ENCODE assay signal across 18 cellular contexts in the genomic region with DNA sequence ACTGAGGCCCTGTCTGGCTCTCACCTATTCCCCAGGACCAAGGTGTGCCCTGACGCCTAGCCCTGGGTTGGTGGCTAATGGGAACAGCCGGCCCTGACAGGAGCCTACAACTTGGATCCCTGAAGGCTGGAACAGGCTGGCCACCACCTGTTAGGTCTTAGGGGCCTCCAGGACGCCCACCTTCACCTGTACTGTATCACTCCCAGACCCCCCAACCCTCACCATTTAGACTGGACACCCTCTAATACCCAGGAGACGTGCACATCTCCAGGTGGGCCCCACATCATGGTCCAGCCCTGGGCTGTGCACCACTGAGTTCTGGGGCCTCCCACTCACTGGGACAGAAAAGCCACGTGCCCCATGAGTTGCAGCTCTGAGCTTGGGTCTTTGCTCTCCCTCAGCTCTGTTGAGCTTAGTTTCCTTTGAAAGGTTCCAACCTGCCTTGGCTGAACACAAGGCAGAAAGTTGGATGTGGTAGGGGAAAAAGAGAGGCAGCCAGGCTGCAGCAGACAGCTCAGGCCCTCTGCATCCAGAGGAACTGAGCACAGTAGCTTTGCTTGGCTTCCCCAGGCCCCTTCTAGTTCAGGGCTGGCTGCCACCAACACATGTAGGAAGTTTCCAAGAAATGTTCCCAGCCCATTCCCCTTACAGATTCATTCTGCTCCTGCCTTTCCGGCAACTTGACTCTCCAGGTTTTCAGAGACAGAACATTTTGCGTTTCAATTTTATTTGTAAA.
DNase-seq lines count a peak whose midpoint lies in the region; ATAC-seq and TF ChIP-seq lines count a peak whose summit lies in the region.
"Had no signal": no experiment of that assay in that cellular context is flagged by ENCODE, and none has a peak within 500 bp of the region (broad histone marks: within the 10 kb centered on the region; RNA-seq: fewer than 3 reads in every experiment).

No MANE protein-coding gene starts in this region.

- no peak for TF ChIP-seq POLR2A in sigmoid colon (IDR thresholded peaks at IDR 0.05)

- H2AFZ ChIP-seq in Karpas-422 (ENCODE audit: low read length) = no peak overlapping the region

- TF ChIP-seq EP300 in sigmoid colon (IDR thresholded peaks at IDR 0.05) = no peak

- BruUV-seq in Caco-2 (replicated peaks; lab: Mats Ljungman, UMichigan) = no TSS peak

- H3K4me3 ChIP-seq in Caco-2 (ENCODE audit: low read depth, low read length) (no peak overlapping the region), Karpas-422 (ENCODE audit: low read length) (no peak overlapping the region), sigmoid colon (no peak overlapping the region)
- H3K4me3 ChIP-seq: MG63 had no signal

- H3K9me3 ChIP-seq in Caco-2 (no peaks in the 10 kb centered on the region), Karpas-422 (ENCODE audit: low read length) (no peaks in the 10 kb centered on the region), sigmoid colon (no peaks in the 10 kb centered on the region)
- H3K9me3 ChIP-seq: MG63 had no signal

- ATAC-seq in memory B cell (ENCODE audit: low read depth) (no peak), foreskin keratinocyte (no peak), HG03159 (IDR thresholded peaks at IDR 0.05; ENCODE audit: unreplicated experiment) (no peak)

- POLR2A ChIA-PET in Caco-2 (lab: Charles Lee) = no interaction called here

- CTCF ChIA-PET in Caco-2 (lab: Charles Lee) = no interaction called here

- H3K36me3 Mint-ChIP-seq in Caco-2 (ENCODE audit: insufficient read depth, unreplicated experiment) (peaks cover 7% of the 10 kb centered on the region), memory B cell (peaks cover 3% of the 10 kb centered on the region)
- H3K36me3 Mint-ChIP-seq: CD14-positive monocyte had no signal

- no peaks in the 10 kb centered on the region for H3K9me2 ChIP-seq in Karpas-422 (replicated peaks; ENCODE audit: insufficient read depth, low read length)

- intact Hi-C loops in Caco-2 (cut with micrococcal nuclease; ENCODE audit: unreplicated experiment) = loop anchor here (10.0 kb wide), 2 partner anchors 423 to 1047 kb away; a partner anchor contains a TSS
- intact Hi-C loops in sigmoid colon (cut with DNase I) = no loop called here

- no peaks in the 10 kb centered on the region for H3K79me2 ChIP-seq in Karpas-422 (ENCODE audit: low read length)

- 72% methylated on average over 7 of the region's 7 CpGs for WGBS in sigmoid colon, 2 donors

- H3K9me3 Mint-ChIP-seq in Caco-2 (ENCODE audit: unreplicated experiment) (no peaks in the 10 kb centered on the region), memory B cell (no peaks in the 10 kb centered on the region)

- TF ChIP-seq CTCF in Caco-2 (IDR thresholded peaks at IDR 0.05; ENCODE audit: insufficient read depth in 1 of 2, low read depth in 1 of 2, low read length in 1 of 2, severe bottlenecking in 1 of 2, unreplicated experiment in 1 of 2) (no peak), sigmoid colon (IDR thresholded peaks at IDR 0.05) (no peak), foreskin keratinocyte (conservative IDR thresholded peaks at IDR 0.05) (no peak)

- H3K4me3 Mint-ChIP-seq in Caco-2 (ENCODE audit: unreplicated experiment) = no peak overlapping the region
- no peak overlapping the region for H3K4me3 Mint-ChIP-seq in memory B cell
- H3K4me3 Mint-ChIP-seq: CD14-positive monocyte had no signal

- H3K27me3 ChIP-seq in Caco-2 (replicated peaks; ENCODE audit: control insufficient read depth, insufficient read depth, low read length) = no peaks in the 10 kb centered on the region
- no peaks in the 10 kb centered on the region for H3K27me3 ChIP-seq in Karpas-422 (ENCODE audit: low read length)
- no peaks in the 10 kb centered on the region for H3K27me3 ChIP-seq in sigmoid colon
- H3K27me3 ChIP-seq in foreskin keratinocyte = peaks cover 2% of the 10 kb centered on the region
- H3K27me3 ChIP-seq: MG63 had no signal

- no peaks in the 10 kb centered on the region for H3K27me3 Mint-ChIP-seq in Caco-2 (ENCODE audit: insufficient read depth, unreplicated experiment)
- peaks cover 3% of the 10 kb centered on the region for H3K27me3 Mint-ChIP-seq in memory B cell

- H3K4me1 Mint-ChIP-seq in Caco-2 (ENCODE audit: low read depth, unreplicated experiment) = peaks cover 12% of the 10 kb centered on the region
- H3K4me1 Mint-ChIP-seq in memory B cell = peaks cover 9% of the 10 kb centered on the region

- DNase-seq in Caco-2 (no peak), Karpas-422 (peak; percentile 35), memory B cell (ENCODE audit: low spot score in 2 of 2) (peak in 1 of 2 donors; percentile 4), sigmoid colon (peak; percentile 68), foreskin keratinocyte (no peak), activated gamma-delta T cell (lab: John Stamatoyannopoulos, UW) (no peak)
- no peak for DNase-seq in activated CD4-positive, alpha-beta T cell treated with anti-CD3 and anti-CD28 coated beads, Interleukin-2, amount 50 U/mL, for 1 hour
- DNase-seq: AML-193, EL, MG63, NCI-H1417, NCI-H1694 treated with DMSO at 0.1 percent for 48 hours, NCI-H2081 treated with DMSO at 0.1 percent for 48 hours, NCI-H2171 treated with DMSO at 0.1 percent for 48 hours, NCI-H526 treated with DMSO at 0.1 percent for 48 hours, SHP77 had no signal

- no peaks in the 10 kb centered on the region for H3K36me3 ChIP-seq in Caco-2 (ENCODE audit: control insufficient read depth, insufficient read depth, low read length)
- H3K36me3 ChIP-seq in Karpas-422 (ENCODE audit: insufficient read depth, low read length) = no peaks in the 10 kb centered on the region
- H3K36me3 ChIP-seq in sigmoid colon = no peaks in the 10 kb centered on the region
- H3K36me3 ChIP-seq: MG63 had no signal

- H3K4me1 ChIP-seq in Caco-2 (peaks cover 31% of the 10 kb centered on the region), Karpas-422 (ENCODE audit: low read length) (peaks cover 12% of the 10 kb centered on the region), sigmoid colon (no peaks in the 10 kb centered on the region), foreskin keratinocyte (no peaks in the 10 kb centered on the region)

- no peak overlapping the region for H3K9ac ChIP-seq in Karpas-422 (ENCODE audit: low read length)

- H4K20me1 ChIP-seq in Karpas-422 (ENCODE audit: insufficient read depth, low read depth, low read length) = no peaks in the 10 kb centered on the region

- no peak overlapping the region for H3K4me2 ChIP-seq in Karpas-422 (ENCODE audit: low read depth, low read length, poor library complexity, severe bottlenecking)

- no peak overlapping the region for H3K27ac ChIP-seq in Karpas-422 (ENCODE audit: low read length)
- no peak overlapping the region for H3K27ac ChIP-seq in sigmoid colon
- H3K27ac ChIP-seq in foreskin keratinocyte = no peak overlapping the region

- H3K27ac Mint-ChIP-seq in Caco-2 (ENCODE audit: unreplicated experiment) (peak overlapping the region; percentile 50), memory B cell (peak overlapping the region; percentile 74)
- H3K27ac Mint-ChIP-seq: CD14-positive monocyte had no signal

Comparison
In these comparisons a context has a peak if more than half of its experiments do, and no peak if none do; other contexts are left out.
1. DNase-seq: peak in Karpas-422 (single experiment) and sigmoid colon (single experiment); none in Caco-2 (0 of 2), foreskin keratinocyte (0 of 2), activated gamma-delta T cell (single experiment) and activated CD4-positive, alpha-beta T cell treated with anti-CD3 and anti-CD28 coated beads, Interleukin-2, amount 50 U/mL, for 1 hour (single experiment).